Comparison of ENCODE assay signal across 29 cellular contexts in genomic region chr15:36252117-36252711, GRCh38.
"Had no signal": no experiment of that assay in that cellular context is flagged by ENCODE, and none has a peak within 500 bp of the region (broad histone marks: within the 10 kb centered on the region; RNA-seq: fewer than 3 reads in every experiment).

No MANE protein-coding gene starts in this region.

- H3K9ac ChIP-seq: neural progenitor cell had no signal

- H3K36me3 Mint-ChIP-seq: neural progenitor cell; stimulated activated memory B cell treated with anti-CD40 and anti-IgM and Interleukin-4, amounts not matched to agents 10 μg/mL and 1 μg/mL and 100 μg/mL, for 72 hours had no signal

- H3K4me3 ChIP-seq: colonic mucosa, esophagus muscularis mucosa, heart right ventricle, left lung, neural progenitor cell, ovary, psoas muscle, skin epidermis, spleen, thoracic aorta, tibial nerve, upper lobe of left lung had no signal

- H3K4me3 Mint-ChIP-seq: dendritic cell treated with granulocyte-macrophage colony-stimulating factor and Interleukin-4, amounts not matched to agents 40 ng/mL and 50 ng/mL, for 4 days; naive thymus-derived CD4-positive, alpha-beta T cell; nephron; neural progenitor cell; stimulated activated memory B cell treated with anti-CD40 and anti-IgM and Interleukin-4, amounts not matched to agents 10 μg/mL and 1 μg/mL and 100 μg/mL, for 72 hours had no signal

- H2AFZ ChIP-seq: neural progenitor cell had no signal

- H3K4me1 ChIP-seq: colonic mucosa, left lung, psoas muscle, tibial nerve, upper lobe of left lung had no signal

- H3K4me2 ChIP-seq: neural progenitor cell had no signal

- H3K27ac Mint-ChIP-seq: dendritic cell treated with granulocyte-macrophage colony-stimulating factor and Interleukin-4, amounts not matched to agents 40 ng/mL and 50 ng/mL, for 4 days; naive thymus-derived CD4-positive, alpha-beta T cell; neural progenitor cell; stimulated activated memory B cell treated with anti-CD40 and anti-IgM and Interleukin-4, amounts not matched to agents 10 μg/mL and 1 μg/mL and 100 μg/mL, for 72 hours had no signal

- H3K9me3 ChIP-seq: colonic mucosa, esophagus muscularis mucosa, ovary, psoas muscle, thoracic aorta, tibial nerve, upper lobe of left lung had no signal

- H3K9me3 Mint-ChIP-seq: nephron; neural progenitor cell; stimulated activated memory B cell treated with anti-CD40 and anti-IgM and Interleukin-4, amounts not matched to agents 10 μg/mL and 1 μg/mL and 100 μg/mL, for 72 hours had no signal

- DNase-seq: colonic mucosa; effector CD8-positive, alpha-beta T cell; foreskin melanocyte; glutamatergic neuron; heart right ventricle; hippocampal formation; left cardiac atrium; left lung; mesenchymal stem cell; midbrain; naive thymus-derived CD4-positive, alpha-beta T cell; nucleus accumbens; ovary; posterior cingulate gyrus; psoas muscle; right cardiac atrium; spleen; stimulated activated CD4-positive, alpha-beta T cell treated with anti-CD3 and anti-CD28 coated beads, Interleukin-4, amount 100 ng/mL, for 4 hours; stimulated activated naive CD8-positive, alpha-beta T cell treated with anti-CD3 and anti-CD28 coated beads, Interleukin-15, Interleukin-2, amounts not matched to agents 100 U/mL and 50 U/mL, for 24 hours; substantia nigra; upper lobe of left lung had no signal

- H3K4me1 Mint-ChIP-seq: naive thymus-derived CD4-positive, alpha-beta T cell; stimulated activated memory B cell treated with anti-CD40 and anti-IgM and Interleukin-4, amounts not matched to agents 10 μg/mL and 1 μg/mL and 100 μg/mL, for 72 hours had no signal

- H3K27me3 Mint-ChIP-seq: dendritic cell treated with granulocyte-macrophage colony-stimulating factor and Interleukin-4, amounts not matched to agents 40 ng/mL and 50 ng/mL, for 4 days; stimulated activated memory B cell treated with anti-CD40 and anti-IgM and Interleukin-4, amounts not matched to agents 10 μg/mL and 1 μg/mL and 100 μg/mL, for 72 hours had no signal

- H3K36me3 ChIP-seq: colonic mucosa, esophagus muscularis mucosa, heart right ventricle, left lung, neural progenitor cell, ovary, spleen, thoracic aorta, tibial nerve, upper lobe of left lung had no signal

- H3K27ac ChIP-seq: colonic mucosa, esophagus muscularis mucosa, heart right ventricle, left lung, neural progenitor cell, ovary, psoas muscle, skin epidermis, spleen, thoracic aorta, tibial nerve, upper lobe of left lung had no signal

- ATAC-seq: heart right ventricle; left cardiac atrium; left lung; naive thymus-derived CD4-positive, alpha-beta T cell; psoas muscle; right cardiac atrium; stimulated activated memory B cell treated with anti-CD40 and anti-IgM and Interleukin-4, amounts not matched to agents 10 μg/mL and 1 μg/mL and 100 μg/mL, for 72 hours; stimulated activated naive CD8-positive, alpha-beta T cell treated with anti-CD3 and anti-CD28 coated beads, Interleukin-15, Interleukin-2, amounts not matched to agents 100 U/mL and 50 U/mL, for 24 hours had no signal

- H3K27me3 ChIP-seq: colonic mucosa, esophagus muscularis mucosa, heart right ventricle, left lung, ovary, spleen, tibial nerve, upper lobe of left lung had no signal
